Comparison of ENCODE assay signal across 1 cellular context in the genomic region with DNA sequence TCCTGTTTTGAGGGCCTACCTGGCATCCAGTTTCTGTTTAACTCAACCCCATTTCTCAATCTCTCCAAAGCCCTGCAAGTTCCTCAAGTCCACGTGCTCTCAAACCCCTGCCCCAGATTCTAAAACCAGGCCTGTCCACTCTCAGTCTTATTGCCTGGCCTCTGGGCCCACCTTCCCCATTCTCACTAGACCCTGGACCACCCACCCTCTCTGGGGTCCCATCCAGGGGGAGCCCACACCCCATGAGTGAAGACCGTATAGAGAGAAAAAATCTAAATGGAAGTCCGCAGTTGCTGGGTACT.
TF ChIP-seq lines count a peak whose summit lies in the region.

No MANE protein-coding gene starts in this region.

TF ChIP-seq in IMR-90, 13 proteins besides CTCF, POLR2A, EP300 and RAD21:
- no peak for TF ChIP-seq FOS (IDR thresholded peaks at IDR 0.05; ENCODE audit: low read depth, low read length)
- TF ChIP-seq RFX5 (IDR thresholded peaks at IDR 0.05; ENCODE audit: low read depth, low read length), result no peak
- no peak for TF ChIP-seq CHD1 (IDR thresholded peaks at IDR 0.05; ENCODE audit: low read depth, low read length)
- no peak for TF ChIP-seq MAZ (IDR thresholded peaks at IDR 0.05; ENCODE audit: borderline replicate concordance, low read depth, low read length)
- no peak for TF ChIP-seq MXI1 (IDR thresholded peaks at IDR 0.05; ENCODE audit: borderline replicate concordance, low read depth, low read length)
- TF ChIP-seq USF2 (IDR thresholded peaks at IDR 0.05; ENCODE audit: low read depth, low read length), result no peak
- TF ChIP-seq MAFK (IDR thresholded peaks at IDR 0.05; ENCODE audit: low read depth, low read length), result no peak
- TF ChIP-seq SMC3 (IDR thresholded peaks at IDR 0.05; ENCODE audit: low read depth, low read length), result no peak
- no peak for TF ChIP-seq ELK1 (IDR thresholded peaks at IDR 0.05; ENCODE audit: borderline replicate concordance, low read depth, low read length)
- no peak for TF ChIP-seq NFE2L2 (IDR thresholded peaks at IDR 0.05; ENCODE audit: low read depth, low read length)
- no peak for TF ChIP-seq RCOR1 (IDR thresholded peaks at IDR 0.05; ENCODE audit: insufficient replicate concordance, low read length)
- no peak for TF ChIP-seq BHLHE40 (IDR thresholded peaks at IDR 0.05; ENCODE audit: low read depth, low read length)
- TF ChIP-seq CEBPB (IDR thresholded peaks at IDR 0.05; ENCODE audit: low read depth, low read length), result no peak
TF ChIP-seq in IMR-90: peak in this region for 0.
